8 cellular contexts compared by ENCODE assay signal in the genomic region with DNA sequence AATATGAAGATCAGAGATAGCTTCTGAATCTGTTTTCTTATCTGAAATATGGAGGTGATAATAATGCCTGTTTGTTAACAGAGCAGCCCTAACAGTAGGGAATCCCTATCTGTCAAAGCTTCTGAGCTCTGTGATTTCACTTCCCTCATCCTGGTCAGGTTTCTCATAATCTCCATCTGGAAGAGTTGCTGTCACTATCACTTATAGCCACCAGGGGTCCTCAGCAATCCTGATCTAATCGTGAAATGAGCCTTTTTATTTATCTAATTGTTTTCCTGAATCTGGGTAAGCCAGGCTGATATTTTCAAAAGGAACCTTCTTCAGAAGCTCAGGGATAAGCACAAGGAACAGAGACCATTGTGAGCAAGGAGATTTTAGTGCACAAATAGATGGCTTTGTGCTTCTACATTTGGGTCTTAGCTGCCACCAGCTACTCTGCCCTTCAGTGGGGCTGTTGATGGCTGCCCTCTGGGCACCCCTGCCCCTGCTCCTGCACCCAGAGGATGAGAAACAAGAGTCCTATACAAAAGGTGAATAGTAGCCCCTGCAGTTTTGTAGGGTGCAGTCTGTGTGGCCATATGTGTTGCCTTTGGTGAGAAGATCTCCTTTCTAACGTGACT.
DNase-seq lines count a peak whose midpoint lies in the region; ATAC-seq and TF ChIP-seq lines count a peak whose summit lies in the region.

No MANE protein-coding gene starts in this region.

- peaks cover 5% of the 10 kb centered on the region for H3K9me3 Mint-ChIP-seq in neural crest cell

- TF ChIP-seq CTCF in AG10803 (conservative IDR thresholded peaks at IDR 0.05; ENCODE audit: low read length) (peak; percentile 55), GM12875 (IDR thresholded peaks at IDR 0.05; ENCODE audit: borderline replicate concordance, insufficient read depth, low read depth, low read length) (peak; percentile 70), neural crest cell (conservative IDR thresholded peaks at IDR 0.05) (peak; percentile 71)

- no peaks in the 10 kb centered on the region for H3K36me3 Mint-ChIP-seq in neural crest cell (ENCODE audit: low read depth)

- ATAC-seq in HG02678 (IDR thresholded peaks at IDR 0.05; ENCODE audit: unreplicated experiment) (peak; percentile 76), sciatic nerve (no peak)

- H3K4me3 Mint-ChIP-seq in neural crest cell, result no peak overlapping the region

- H3K4me1 Mint-ChIP-seq in neural crest cell, result no peaks in the 10 kb centered on the region

- H3K4me3 ChIP-seq in AG10803 (ENCODE audit: low read length) (no peak overlapping the region), GM12875 (ENCODE audit: low read depth, low read length) (no peak overlapping the region)

- H3K27ac Mint-ChIP-seq in neural crest cell (ENCODE audit: unreplicated experiment), result no peak overlapping the region

- H3K27me3 Mint-ChIP-seq in neural crest cell (ENCODE audit: low read depth), result no peaks in the 10 kb centered on the region

- peak; percentile 7 for DNase-seq in AG10803 (ENCODE audit: low read depth)
- peak; percentile 61 for DNase-seq in NCI-H2227 (lab: John Stamatoyannopoulos, UW; ENCODE audit: unreplicated experiment)
- peak; percentile 2 for DNase-seq in central memory CD4-positive, alpha-beta T cell
- no peak for DNase-seq in neural crest cell (ENCODE audit: low read depth, low spot score)
- DNase-seq in T-helper 1 cell, result no peak
- no peak for DNase-seq in sciatic nerve (ENCODE audit: low spot score)

- intact Hi-C loops in sciatic nerve (cut with DNase I), result no loop called here

Comparison
In these comparisons a context has a peak if more than half of its experiments do, and no peak if none do; other contexts are left out.
1. DNase-seq: peak in AG10803 (single experiment), NCI-H2227 (single experiment) and central memory CD4-positive, alpha-beta T cell (single experiment); none in neural crest cell (single experiment), T-helper 1 cell (0 of 5) and sciatic nerve (single experiment).
2. Peak in every context shown above with its lines, with median percentiles within 50 percentile points of each other: CTCF ChIP-seq.